Comparison of ENCODE assay signal across 8 cellular contexts in the genomic region with DNA sequence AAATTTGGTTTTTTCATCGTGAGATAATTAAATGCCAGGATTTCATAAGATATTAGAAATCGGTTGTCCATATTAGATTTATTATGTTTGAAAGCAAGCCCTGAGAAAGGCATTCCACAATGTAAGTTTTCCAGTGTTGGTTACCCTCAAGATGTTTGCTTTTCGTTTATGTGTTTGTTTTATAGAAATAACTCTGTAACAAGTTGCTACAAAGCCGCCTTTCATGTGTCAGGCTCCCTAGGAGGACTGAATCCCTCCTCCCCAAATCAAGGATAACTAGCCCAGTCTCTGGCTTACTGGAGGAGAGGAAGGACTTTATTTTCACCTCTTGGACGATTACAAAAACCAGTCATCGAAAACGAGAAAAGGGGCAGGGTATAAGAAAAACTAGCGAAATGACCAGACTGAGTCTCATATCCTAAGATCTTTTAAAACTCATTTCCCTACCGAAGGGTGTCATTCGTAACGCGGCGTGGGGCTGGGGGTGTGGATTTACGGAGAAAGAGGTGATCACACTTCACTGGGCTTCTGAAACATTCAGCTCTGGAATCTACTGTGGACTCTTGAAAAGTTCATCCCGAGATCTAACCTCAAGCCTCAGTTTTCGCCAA. TPM values are rescaled to one million over a fixed set of nuclear protein-coding genes. Genes with fewer than 3 reads are reported as not detected.
DNase-seq lines count a peak whose midpoint lies in the region; ATAC-seq and TF ChIP-seq lines count a peak whose summit lies in the region.

No MANE protein-coding gene starts in this region.

- H3K9me3 ChIP-seq in CD4-positive, CD25-positive, alpha-beta regulatory T cell (ENCODE audit: control insufficient read depth in 2 of 2, low read length in 2 of 2) = no peaks in the 10 kb centered on the region
- no peaks in the 10 kb centered on the region for H3K9me3 ChIP-seq in mucosa of rectum (ENCODE audit: control insufficient read depth in 2 of 2, low read length in 2 of 2)

- H3K36me3 Mint-ChIP-seq in CD4-positive, CD25-positive, alpha-beta regulatory T cell = peaks cover 1% of the 10 kb centered on the region
- H3K36me3 Mint-ChIP-seq in type B pancreatic cell = peaks cover 4% of the 10 kb centered on the region

- no peak for ATAC-seq in CD4-positive, CD25-positive, alpha-beta regulatory T cell (ENCODE audit: low read depth in 2 of 2)
- peak; percentile 9 for ATAC-seq in GM19452 (IDR thresholded peaks at IDR 0.05; ENCODE audit: unreplicated experiment)

- peak overlapping the region; percentile 99 for H3K4me3 ChIP-seq in CD4-positive, CD25-positive, alpha-beta regulatory T cell (ENCODE audit: low read depth, low read length)
- H3K4me3 ChIP-seq in LNCaP clone FGC (ENCODE audit: low read depth, low read length) (peak overlapping the region; percentile 68), cardiac fibroblast (replicated peaks in 1 of 2; ENCODE audit: low read depth in 2 of 2, low read length in 2 of 2) (peak overlapping the region; percentile 88 to 89), mucosa of rectum (ENCODE audit: low read length in 2 of 2) (peak overlapping the region; percentile 80 to 99)

- H3K9ac ChIP-seq in mucosa of rectum (ENCODE audit: low read depth in 1 of 2, low read length in 2 of 2) = peak overlapping the region; percentile 92 to 98

- peaks cover 19% of the 10 kb centered on the region for H3K4me1 ChIP-seq in CD4-positive, CD25-positive, alpha-beta regulatory T cell (ENCODE audit: control insufficient read depth, insufficient read depth, low read length, poor library complexity, severe bottlenecking)
- H3K4me1 ChIP-seq in mucosa of rectum (ENCODE audit: control insufficient read depth in 2 of 2, insufficient read depth in 2 of 2, low read length in 2 of 2) = peaks cover 5 to 11% of the 10 kb centered on the region in 2 donors

- H3K9me3 Mint-ChIP-seq in CD4-positive, CD25-positive, alpha-beta regulatory T cell = peaks cover 0 to 2% (median 0%) of the 10 kb centered on the region in 7 donors
- no peaks in the 10 kb centered on the region for H3K9me3 Mint-ChIP-seq in type B pancreatic cell

- H3K27me3 ChIP-seq in CD4-positive, CD25-positive, alpha-beta regulatory T cell (ENCODE audit: control insufficient read depth, insufficient read depth, low read length) = no peaks in the 10 kb centered on the region
- no peaks in the 10 kb centered on the region for H3K27me3 ChIP-seq in mucosa of rectum (ENCODE audit: control insufficient read depth in 2 of 2, insufficient read depth in 2 of 2, low read length in 2 of 2)

- H3K27ac Mint-ChIP-seq in CD4-positive, CD25-positive, alpha-beta regulatory T cell = peak overlapping the region; percentile 95 to 99 (median 98)
- peak overlapping the region; percentile 97 for H3K27ac Mint-ChIP-seq in type B pancreatic cell

- H3K4me3 Mint-ChIP-seq in CD4-positive, CD25-positive, alpha-beta regulatory T cell = peak overlapping the region; percentile 95 to 100 (median 98)
- peak overlapping the region; percentile 99 for H3K4me3 Mint-ChIP-seq in type B pancreatic cell

- no peaks in the 10 kb centered on the region for H3K36me3 ChIP-seq in CD4-positive, CD25-positive, alpha-beta regulatory T cell (ENCODE audit: control insufficient read depth, insufficient read depth, low read length)
- H3K36me3 ChIP-seq in mucosa of rectum (ENCODE audit: control insufficient read depth in 2 of 2, insufficient read depth in 2 of 2, low read length in 2 of 2) = peaks cover 7% of the 10 kb centered on the region in 2 donors

- TF ChIP-seq CTCF in LNCaP clone FGC (IDR thresholded peaks at IDR 0.05; ENCODE audit: control insufficient read depth, extremely low read depth, insufficient read depth) (no peak), cardiac fibroblast (IDR thresholded peaks at IDR 0.05; ENCODE audit: low read depth, low read length) (no peak), type B pancreatic cell (conservative IDR thresholded peaks at IDR 0.05) (no peak)

- H3K27me3 Mint-ChIP-seq in CD4-positive, CD25-positive, alpha-beta regulatory T cell = no peaks in the 10 kb centered on the region
- no peaks in the 10 kb centered on the region for H3K27me3 Mint-ChIP-seq in type B pancreatic cell

- H3K4me1 Mint-ChIP-seq in CD4-positive, CD25-positive, alpha-beta regulatory T cell = peaks cover 15 to 59% (median 20%) of the 10 kb centered on the region in 4 donors
- peaks cover 9% of the 10 kb centered on the region for H3K4me1 Mint-ChIP-seq in type B pancreatic cell (ENCODE audit: unreplicated experiment)

- DNase-seq in CD4-positive, CD25-positive, alpha-beta regulatory T cell = no peak
- DNase-seq in LNCaP clone FGC (ENCODE audit: low read depth) (peak; percentile 52), cardiac fibroblast (ENCODE audit: low read depth in 2 of 2) (no peak), type B pancreatic cell (ENCODE audit: extremely low spot score, unreplicated experiment) (no peak), NCI-H2227 (lab: John Stamatoyannopoulos, UW; ENCODE audit: unreplicated experiment) (no peak)
- DNase-seq in central memory CD4-positive, alpha-beta T cell = no peak

- peak overlapping the region; percentile 82 for H3K27ac ChIP-seq in CD4-positive, CD25-positive, alpha-beta regulatory T cell (ENCODE audit: insufficient read depth, low read length, poor library complexity, severe bottlenecking)
- peak overlapping the region; percentile 96 for H3K27ac ChIP-seq in mucosa of rectum (ENCODE audit: low read depth in 2 of 2, low read length in 2 of 2)

RNA-seq across cellular contexts. Expression of a gene that starts 1.0 kb away (rescaled TPM):
- total RNA-seq in CD4-positive, CD25-positive, alpha-beta regulatory T cell = 13.1 TPM
- polyA plus RNA-seq in CD4-positive, CD25-positive, alpha-beta regulatory T cell = 10 to 100 TPM in 3 of 4 donors, 1 to 10 TPM in 1; 9.4 to 15.6 (median 13.6) TPM
- total RNA-seq in type B pancreatic cell (ENCODE audit: low replicate concordance) = 28.9 and 31.6 TPM in 2 replicates

RNA-seq across cellular contexts. Expression of a gene that starts 1.6 kb away (rescaled TPM):
- total RNA-seq in CD4-positive, CD25-positive, alpha-beta regulatory T cell = 5.2 TPM
- 1 to 10 TPM; 4.5 to 7.1 (median 5.8) TPM for polyA plus RNA-seq in CD4-positive, CD25-positive, alpha-beta regulatory T cell
- total RNA-seq in type B pancreatic cell (ENCODE audit: low replicate concordance) = 6.3 and 6.8 TPM in 2 replicates

RNA-seq across cellular contexts. Expression of a gene that starts 49.2 kb away (rescaled TPM):
- 11.7 TPM for total RNA-seq in CD4-positive, CD25-positive, alpha-beta regulatory T cell
- 1 to 10 TPM; 2.4 to 7.7 (median 4.2) TPM for polyA plus RNA-seq in CD4-positive, CD25-positive, alpha-beta regulatory T cell
- 12.6 and 22.3 TPM in 2 replicates for total RNA-seq in type B pancreatic cell (ENCODE audit: low replicate concordance)
